ENCODE assay signal across 20 cellular contexts in genomic region chr14:61619494-61619893, GRCh38.
DNase-seq lines count a peak whose midpoint lies in the region; ATAC-seq and TF ChIP-seq lines count a peak whose summit lies in the region.
"Had no signal": no experiment of that assay in that cellular context is flagged by ENCODE, and none has a peak within 500 bp of the region (broad histone marks: within the 10 kb centered on the region; RNA-seq: fewer than 3 reads in every experiment).

No MANE protein-coding gene starts in this region.

- H2AFZ ChIP-seq in mammary epithelial cell (ENCODE audit: low read depth, low read length), result no peak overlapping the region
- no peak overlapping the region for H2AFZ ChIP-seq in IMR-90 (replicated peaks; ENCODE audit: low read length, poor library complexity)
- no peak overlapping the region for H2AFZ ChIP-seq in mesenchymal stem cell (ENCODE audit: low read depth, low read length)

- no peak for DNase-seq in MCF 10A (ENCODE audit: unreplicated experiment)
- DNase-seq in mammary epithelial cell, result no peak
- DNase-seq in IMR-90, result no peak
- DNase-seq in mesenchymal stem cell, result no peak
- DNase-seq in T-helper 17 cell, result no peak
- DNase-seq in NK-92 treated with Interleukin-12 subunit alpha and Interleukin-12 subunit beta, amount 100 ng/mL, for 24 hours (lab: John Stamatoyannopoulos, UW), result no peak
- DNase-seq in activated CD4-positive, alpha-beta T cell treated with anti-CD3 and anti-CD28 coated beads for 48 hours, result no peak
- DNase-seq: CD4-positive, CD25-positive, alpha-beta regulatory T cell; Karpas-422; NCI-H1092 treated with DMSO at 0.1 percent for 48 hours; NCI-H1436; NCI-H187 treated with DMSO at 0.1 percent for 48 hours; NCI-H446; NCI-H524 treated with DMSO at 0.1 percent for 48 hours; NCI-H774; PC-3; SJCRH30 had no signal

- H4K91ac ChIP-seq in IMR-90 (ENCODE audit: insufficient read depth, low read depth, low read length) (no peak overlapping the region), mesenchymal stem cell (ENCODE audit: low read length) (no peak overlapping the region)

- H3K4me3 Mint-ChIP-seq in MCF 10A (ENCODE audit: unreplicated experiment), result no peak overlapping the region
- H3K4me3 Mint-ChIP-seq in T-helper 17 cell, result no peak overlapping the region
- H3K4me3 Mint-ChIP-seq: CD4-positive, CD25-positive, alpha-beta regulatory T cell had no signal

- H3K56ac ChIP-seq in IMR-90 (ENCODE audit: extremely low read depth, insufficient read depth, low read length), result no peak overlapping the region

- H2BK15ac ChIP-seq in IMR-90 (ENCODE audit: low read depth, low read length), result 0 out of 3 replicates have a peak overlapping the region, but pooled peaks have one; percentile 4
- H2BK15ac ChIP-seq in mesenchymal stem cell (ENCODE audit: low read depth, poor library complexity, severe bottlenecking), result no peak overlapping the region

- TF ChIP-seq POLR2A in IMR-90 (IDR thresholded peaks at IDR 0.05; ENCODE audit: low read depth, low read length), result no peak

- intact Hi-C loops in MCF 10A (cut with micrococcal nuclease) (no loop called here), mammary epithelial cell (cut with micrococcal nuclease) (no loop called here), IMR-90 (cut with micrococcal nuclease) (no loop called here)

- H3K9me1 ChIP-seq in IMR-90 (ENCODE audit: insufficient read depth, low read length), result peaks cover 4% of the 10 kb centered on the region

- H3K4me3 ChIP-seq in mammary epithelial cell (replicated peaks in 1 of 3; ENCODE audit: insufficient read depth in 1 of 3, low read depth in 2 of 3, low read length in 3 of 3) (no peak overlapping the region), IMR-90 (ENCODE audit: insufficient read depth, low read depth, low read length) (no peak overlapping the region), mesenchymal stem cell (ENCODE audit: insufficient read depth in 1 of 2, low read depth in 1 of 2, low read length in 2 of 2) (no peak overlapping the region), subcutaneous abdominal adipose tissue (ENCODE audit: low read depth in 1 of 5, low read length in 5 of 5) (no peak overlapping the region)
- H3K4me3 ChIP-seq: BLaER1, SJCRH30 had no signal

- H3K14ac ChIP-seq in IMR-90 (replicated peaks; ENCODE audit: low read depth, low read length) (no peak overlapping the region), mesenchymal stem cell (ENCODE audit: low read length in 2 of 2) (no peak overlapping the region)

- H3K9me3 ChIP-seq in mammary epithelial cell (replicated peaks; ENCODE audit: insufficient read depth, low read length) (no peaks in the 10 kb centered on the region), IMR-90 (ENCODE audit: control insufficient read depth, insufficient read depth, low read length) (no peaks in the 10 kb centered on the region), mesenchymal stem cell (ENCODE audit: control insufficient read depth, low read length) (no peaks in the 10 kb centered on the region), subcutaneous abdominal adipose tissue (ENCODE audit: control insufficient read depth in 5 of 5, low read length in 5 of 5) (no peaks in the 10 kb centered on the region), T-helper 17 cell (ENCODE audit: control insufficient read depth, low read length, poor library complexity, severe bottlenecking) (no peaks in the 10 kb centered on the region)
- H3K9me3 ChIP-seq: BLaER1, SJCRH30 had no signal

- BruUV-seq in MCF 10A (replicated peaks; lab: Mats Ljungman, UMichigan) (no TSS peak), mammary epithelial cell (replicated peaks; lab: Mats Ljungman, UMichigan) (no TSS peak), IMR-90 (replicated peaks; lab: Mats Ljungman, UMichigan) (no TSS peak)

- in situ Hi-C loops in mammary epithelial cell (cut with MboI; ENCODE audit: low sequenced_read_pairs in 2 of 2) (no loop called here), IMR-90 (cut with MboI; ENCODE audit: low sequenced_read_pairs) (no loop called here)

- H3K4me1 Mint-ChIP-seq in MCF 10A (ENCODE audit: insufficient read depth, unreplicated experiment) (peaks cover 23% of the 10 kb centered on the region), T-helper 17 cell (peaks cover 10% of the 10 kb centered on the region)

- H3K79me1 ChIP-seq in IMR-90 (ENCODE audit: low read depth in 1 of 2, low read length in 2 of 2), result peaks cover 0 to 8% of the 10 kb centered on the region in 2 experiments; a peak in 2 of 4 replicates
- H3K79me1 ChIP-seq in mesenchymal stem cell (replicated peaks; ENCODE audit: low read length, poor library complexity, severe bottlenecking), result peaks cover 5% of the 10 kb centered on the region

- 96% methylated on average over 4 of the region's 4 CpGs for WGBS in mammary epithelial cell (ENCODE audit: low coverage, missing lambda C conversion rate)
- 87% methylated on average over 3 of the region's 4 CpGs; no CpG with 5 or more reads in 1 of the 2 experiments for WGBS in IMR-90 (ENCODE audit: extremely low coverage in 2 of 2, insufficient read length in 1 of 2), 2 experiments
- WGBS in mesenchymal stem cell, result 88% methylated on average over 4 of the region's 4 CpGs

- H3K4ac ChIP-seq in IMR-90 (ENCODE audit: low read depth, low read length) (no peak overlapping the region), mesenchymal stem cell (ENCODE audit: low read depth in 1 of 2, low read length in 2 of 2) (no peak overlapping the region)

- dilution Hi-C loops in mammary epithelial cell (cut with HindIII; ENCODE audit: low sequenced_read_pairs), result loop anchor here (5.0 kb wide), 1 partner anchor 33 kb away; no protein-coding TSS in a partner anchor
- dilution Hi-C loops in IMR-90 (cut with HindIII; ENCODE audit: low sequenced_read_pairs, unreplicated experiment), result no loop called here

- no peak overlapping the region; the same call in 1 of the 2 replicates for H3K18ac ChIP-seq in IMR-90 (ENCODE audit: low read depth, low read length)
- H3K18ac ChIP-seq in mesenchymal stem cell (ENCODE audit: low read depth in 1 of 2, low read length in 2 of 2), result no peak overlapping the region

- no peak overlapping the region for H2BK5ac ChIP-seq in IMR-90 (ENCODE audit: low read depth, low read length, poor library complexity, severe bottlenecking)
- no peak overlapping the region for H2BK5ac ChIP-seq in mesenchymal stem cell (ENCODE audit: low read depth, low read length, poor library complexity, severe bottlenecking)

- H4K5ac ChIP-seq in IMR-90 (ENCODE audit: low read depth, low read length), result no peak overlapping the region

- CTCF ChIA-PET in MCF 10A (lab: Yijun Ruan, JAX) (interaction anchor here (0.6 to 1.4 kb wide), 3 partner anchors 10 to 323 kb away, joined by 3 to 5 read pairs (median 4); no protein-coding TSS in a partner anchor), mammary epithelial cell (lab: Charles Lee; ENCODE audit: low non-redundant PET) (interaction anchor here (0.7 kb wide), 1 partner anchor 84 kb away, joined by 3 read pairs; no protein-coding TSS in a partner anchor), IMR-90 (lab: Yijun Ruan, JAX) (no interaction called here)

- no peak overlapping the region for H3K9ac ChIP-seq in mammary epithelial cell (ENCODE audit: insufficient read depth, low read length)
- H3K9ac ChIP-seq in IMR-90 (ENCODE audit: low read depth, low read length), result no peak overlapping the region
- H3K9ac ChIP-seq in mesenchymal stem cell (ENCODE audit: low read length), result peak overlapping the region; percentile 66
- H3K9ac ChIP-seq in subcutaneous abdominal adipose tissue (ENCODE audit: low read length in 5 of 5), result no peak overlapping the region
- H3K9ac ChIP-seq: BLaER1 had no signal

- H3K36me3 ChIP-seq in mammary epithelial cell (ENCODE audit: insufficient read depth, low read length), result no peaks in the 10 kb centered on the region
- no peaks in the 10 kb centered on the region for H3K36me3 ChIP-seq in IMR-90 (ENCODE audit: control insufficient read depth, insufficient read depth, low read length)
- no peaks in the 10 kb centered on the region for H3K36me3 ChIP-seq in mesenchymal stem cell (ENCODE audit: control insufficient read depth in 1 of 2, insufficient read depth in 2 of 2, low read depth in 1 of 2, low read length in 2 of 2)
- no peaks in the 10 kb centered on the region for H3K36me3 ChIP-seq in subcutaneous abdominal adipose tissue (ENCODE audit: control insufficient read depth in 5 of 5, insufficient read depth in 5 of 5, low read length in 5 of 5)
- H3K36me3 ChIP-seq: BLaER1, SJCRH30 had no signal

- TF ChIP-seq RAD21 in IMR-90 (IDR thresholded peaks at IDR 0.05; ENCODE audit: low read length), result no peak

- H3K27me3 ChIP-seq in mammary epithelial cell (ENCODE audit: insufficient read depth, low read length) (no peaks in the 10 kb centered on the region), IMR-90 (ENCODE audit: control insufficient read depth, insufficient read depth, low read length) (no peaks in the 10 kb centered on the region), mesenchymal stem cell (ENCODE audit: control insufficient read depth in 1 of 2, insufficient read depth in 1 of 2, low read length in 2 of 2) (no peaks in the 10 kb centered on the region), subcutaneous abdominal adipose tissue (ENCODE audit: control insufficient read depth in 5 of 5, insufficient read depth in 4 of 5, low read length in 5 of 5) (no peaks in the 10 kb centered on the region)
- H3K27me3 ChIP-seq: BLaER1, SJCRH30 had no signal

- H4K20me1 ChIP-seq in mammary epithelial cell (ENCODE audit: insufficient read depth, low read length) (no peaks in the 10 kb centered on the region), IMR-90 (ENCODE audit: insufficient read depth, low read length) (no peaks in the 10 kb centered on the region)
- H4K20me1 ChIP-seq: BLaER1 had no signal

- no peaks in the 10 kb centered on the region for H3K79me2 ChIP-seq in mammary epithelial cell (ENCODE audit: insufficient read depth, low read length)

- H3K4me1 ChIP-seq in mammary epithelial cell (ENCODE audit: insufficient read depth, low read length), result peaks cover 34% of the 10 kb centered on the region
- H3K4me1 ChIP-seq in IMR-90 (ENCODE audit: control insufficient read depth, insufficient read depth, low read length), result peaks cover 13% of the 10 kb centered on the region
- peaks cover 7% of the 10 kb centered on the region for H3K4me1 ChIP-seq in mesenchymal stem cell (ENCODE audit: control insufficient read depth, insufficient read depth, low read depth, low read length)
- H3K4me1 ChIP-seq in subcutaneous abdominal adipose tissue (ENCODE audit: control insufficient read depth in 5 of 5, insufficient read depth in 5 of 5, low read length in 5 of 5), result peaks cover 4 to 39% (median 13%) of the 10 kb centered on the region in 5 donors
- H3K4me1 ChIP-seq: BLaER1 had no signal

- H3K27me3 Mint-ChIP-seq in MCF 10A (ENCODE audit: insufficient read depth, unreplicated experiment), result no peaks in the 10 kb centered on the region
- H3K27me3 Mint-ChIP-seq in T-helper 17 cell, result no peaks in the 10 kb centered on the region
- H3K27me3 Mint-ChIP-seq: CD4-positive, CD25-positive, alpha-beta regulatory T cell had no signal

- H3K27ac Mint-ChIP-seq in MCF 10A (ENCODE audit: low read depth, unreplicated experiment) (peak overlapping the region; percentile 69), T-helper 17 cell (no peak overlapping the region)
- H3K27ac Mint-ChIP-seq: CD4-positive, CD25-positive, alpha-beta regulatory T cell had no signal

- POLR2A ChIA-PET in MCF 10A (lab: Yijun Ruan, JAX) (interaction anchor here (0.9 to 2.1 kb wide), 11 partner anchors 9 to 94 kb away, joined by 3 to 16 read pairs (median 5); no protein-coding TSS in a partner anchor), IMR-90 (lab: Charles Lee; ENCODE audit: unreplicated experiment) (no interaction called here)

- no peak overlapping the region for H2AK9ac ChIP-seq in IMR-90 (replicated peaks; ENCODE audit: low read depth, low read length, poor library complexity)

- H2AK5ac ChIP-seq in IMR-90 (ENCODE audit: low read depth, low read length) (no peak overlapping the region), mesenchymal stem cell (ENCODE audit: low read length, severe bottlenecking) (no peak overlapping the region)

- no peaks in the 10 kb centered on the region for H3K36me3 Mint-ChIP-seq in MCF 10A (ENCODE audit: insufficient read depth, unreplicated experiment)
- H3K36me3 Mint-ChIP-seq in T-helper 17 cell (ENCODE audit: low read depth), result no peaks in the 10 kb centered on the region

- H2BK120ac ChIP-seq in IMR-90 (ENCODE audit: low read depth, low read length) (no peak overlapping the region; the same call in 1 of the 2 replicates), mesenchymal stem cell (ENCODE audit: low read depth, low read length) (no peak overlapping the region)

- no peak overlapping the region for H3K23ac ChIP-seq in IMR-90 (ENCODE audit: low read depth, low read length)
- no peak overlapping the region for H3K23ac ChIP-seq in mesenchymal stem cell (ENCODE audit: low read length in 2 of 2)

- ATAC-seq in IMR-90 (ENCODE audit: low read depth) (no peak), T-helper 17 cell (no peak)
- ATAC-seq: Right ventricle myocardium inferior had no signal

- H3K4me2 ChIP-seq in mammary epithelial cell (ENCODE audit: insufficient read depth, low read depth, low read length), result no peak overlapping the region
- no peak overlapping the region for H3K4me2 ChIP-seq in IMR-90 (ENCODE audit: low read depth, low read length)
- no peak overlapping the region for H3K4me2 ChIP-seq in mesenchymal stem cell (ENCODE audit: low read length, poor library complexity, severe bottlenecking)
- H3K4me2 ChIP-seq: BLaER1 had no signal

- H3K9me3 Mint-ChIP-seq in MCF 10A (ENCODE audit: unreplicated experiment), result no peaks in the 10 kb centered on the region

- no peak for TF ChIP-seq CTCF in MCF 10A (IDR thresholded peaks at IDR 0.05; ENCODE audit: unreplicated experiment)
- no peak for TF ChIP-seq CTCF in mammary epithelial cell (conservative IDR thresholded peaks at IDR 0.05 in 1 of 2, IDR thresholded peaks at IDR 0.05 in 1 of 2; ENCODE audit: extremely low read depth in 1 of 2, insufficient read depth in 1 of 2, low read depth in 1 of 2, low read length in 2 of 2)
- TF ChIP-seq CTCF in IMR-90 (conservative IDR thresholded peaks at IDR 0.05; ENCODE audit: low read depth, low read length), result no peak

- H4K8ac ChIP-seq in IMR-90 (ENCODE audit: low read depth in 2 of 2, low read length in 2 of 2) (no peak overlapping the region), mesenchymal stem cell (ENCODE audit: low read length) (no peak overlapping the region)

- H3K27ac ChIP-seq in mammary epithelial cell (ENCODE audit: insufficient read depth, low read depth, low read length), result no peak overlapping the region
- no peak overlapping the region for H3K27ac ChIP-seq in IMR-90 (ENCODE audit: insufficient read depth, low read length)
- H3K27ac ChIP-seq in mesenchymal stem cell (ENCODE audit: low read length, poor library complexity, severe bottlenecking), result no peak overlapping the region
- H3K27ac ChIP-seq in subcutaneous abdominal adipose tissue (ENCODE audit: low read depth, low read length), result peak overlapping the region; percentile 47
- H3K27ac ChIP-seq: BLaER1, SJCRH30 had no signal

- peak overlapping the region; percentile 9; the same call in 1 of the 2 replicates for H2BK20ac ChIP-seq in IMR-90 (ENCODE audit: low read depth, low read length)

- no peak overlapping the region for H2BK12ac ChIP-seq in mesenchymal stem cell (ENCODE audit: low read length in 2 of 2)
